8 cellular contexts compared by ENCODE assay signal in genomic region chr5:124748687-124749594, GRCh38. TPM values are rescaled to one million over a fixed set of nuclear protein-coding genes. Genes with fewer than 3 reads are reported as not detected.
DNase-seq lines count a peak whose midpoint lies in the region; ATAC-seq and TF ChIP-seq lines count a peak whose summit lies in the region.

No MANE protein-coding gene starts in this region.

- H3K27ac Mint-ChIP-seq in Calu3 (ENCODE audit: unreplicated experiment) = peak overlapping the region; percentile 96
- no peak overlapping the region for H3K27ac Mint-ChIP-seq in activated naive CD4-positive, alpha-beta T cell treated with anti-CD3 and anti-CD28 coated beads, Interleukin-2, amount 10 ng/mL, durations not matched to agents 7 days and 5 days

- H3K4me1 Mint-ChIP-seq in Calu3 (ENCODE audit: low read depth, unreplicated experiment) = peaks cover 26% of the 10 kb centered on the region
- peaks cover 4% of the 10 kb centered on the region for H3K4me1 Mint-ChIP-seq in activated naive CD4-positive, alpha-beta T cell treated with anti-CD3 and anti-CD28 coated beads, Interleukin-2, amount 10 ng/mL, durations not matched to agents 7 days and 5 days

- peak overlapping the region; percentile 56 to 96 (median 91) for H3K27ac ChIP-seq in heart left ventricle

- TSS peak; percentile 94 for BruUV-seq in Calu3 (replicated peaks; lab: Mats Ljungman, UMichigan)

- ATAC-seq in GM19351 (IDR thresholded peaks at IDR 0.05; ENCODE audit: unreplicated experiment) = peak; percentile 78
- peak; percentile 84 for ATAC-seq in HG03354 (IDR thresholded peaks at IDR 0.05; ENCODE audit: poor library complexity, severe bottlenecking, unreplicated experiment)
- ATAC-seq in heart left ventricle = peak; percentile 88 to 94 (median 92)
- ATAC-seq in omental fat pad (ENCODE audit: low FRiP score) = peak; percentile 67

- peak in 1 of 2 donors; percentile 56 for TF ChIP-seq POLR2A in heart left ventricle (IDR thresholded peaks at IDR 0.05)

- peak overlapping the region; percentile 80 for H3K4me3 Mint-ChIP-seq in Calu3 (ENCODE audit: low read depth, unreplicated experiment)
- H3K4me3 Mint-ChIP-seq in activated naive CD4-positive, alpha-beta T cell treated with anti-CD3 and anti-CD28 coated beads, Interleukin-2, amount 10 ng/mL, durations not matched to agents 7 days and 5 days = no peak overlapping the region

- H3K9me3 Mint-ChIP-seq in Calu3 (ENCODE audit: low read depth, unreplicated experiment) = no peaks in the 10 kb centered on the region
- H3K9me3 Mint-ChIP-seq in activated naive CD4-positive, alpha-beta T cell treated with anti-CD3 and anti-CD28 coated beads, Interleukin-2, amount 10 ng/mL, durations not matched to agents 7 days and 5 days = no peaks in the 10 kb centered on the region

- peaks cover 37% of the 10 kb centered on the region for H3K36me3 Mint-ChIP-seq in Calu3 (ENCODE audit: insufficient read depth, unreplicated experiment)
- H3K36me3 Mint-ChIP-seq in activated naive CD4-positive, alpha-beta T cell treated with anti-CD3 and anti-CD28 coated beads, Interleukin-2, amount 10 ng/mL, durations not matched to agents 7 days and 5 days = peaks cover 2% of the 10 kb centered on the region

- TF ChIP-seq CTCF in Calu3 (IDR thresholded peaks at IDR 0.05; ENCODE audit: unreplicated experiment) = no peak
- TF ChIP-seq CTCF in heart left ventricle (IDR thresholded peaks at IDR 0.05) = no peak
- no peak for TF ChIP-seq CTCF in omental fat pad (IDR thresholded peaks at IDR 0.05)

- H3K4me3 ChIP-seq in heart left ventricle = peak overlapping the region; percentile 46 to 77 (median 68)

- H3K27me3 ChIP-seq in heart left ventricle = peaks cover 0 to 21% (median 0%) of the 10 kb centered on the region in 9 donors

- CTCF ChIA-PET in Calu3 (lab: Charles Lee) = interaction anchor here (0.6 to 1.5 kb wide), 23 partner anchors 8 to 1831 kb away, joined by 3 to 9 read pairs (median 4); no protein-coding TSS in a partner anchor
- CTCF ChIA-PET in activated naive CD4-positive, alpha-beta T cell treated with anti-CD3 and anti-CD28 coated beads, Interleukin-2, amount 10 ng/mL, durations not matched to agents 7 days and 5 days (lab: Charles Lee) = no interaction called here

- no peaks in the 10 kb centered on the region for H3K36me3 ChIP-seq in heart left ventricle

- no peaks in the 10 kb centered on the region for H3K27me3 Mint-ChIP-seq in Calu3 (ENCODE audit: unreplicated experiment)
- H3K27me3 Mint-ChIP-seq in activated naive CD4-positive, alpha-beta T cell treated with anti-CD3 and anti-CD28 coated beads, Interleukin-2, amount 10 ng/mL, durations not matched to agents 7 days and 5 days = peaks cover 6% of the 10 kb centered on the region

- intact Hi-C loops in Calu3 (cut with micrococcal nuclease; ENCODE audit: unreplicated experiment) = loop anchor here (2.0 to 10.0 kb wide), 10 partner anchors 42 to 1086 kb away; no protein-coding TSS in a partner anchor
- intact Hi-C loops in heart left ventricle (cut with DNase I) = loop anchor here in 9 of 10 donors (2.0 to 10.0 kb wide), 16 partner anchors 42 to 1776 kb away; no protein-coding TSS in a partner anchor

- peaks cover 0 to 36% (median 6%) of the 10 kb centered on the region in 12 donors for H3K4me1 ChIP-seq in heart left ventricle

- no peaks in the 10 kb centered on the region for H3K9me3 ChIP-seq in heart left ventricle

- DNase-seq in Calu3 (peak; percentile 83), NCI-H460 (ENCODE audit: extremely low read depth, low read depth) (peak; percentile 44), amygdala (lab: John Stamatoyannopoulos, UW) (peak in 55 of 56 donors; percentile 21 to 95 (median 79)), heart left ventricle (peak in 4 of 5 donors; percentile 74 to 82 (median 80)), omental fat pad (ENCODE audit: low spot score) (no peak)
- DNase-seq in activated naive CD4-positive, alpha-beta T cell treated with anti-CD3 and anti-CD28 coated beads, Interleukin-2, amount 10 ng/mL, durations not matched to agents 7 days and 5 days = no peak

- 8 to 9% (median 9%) methylated on average over 25 of the region's 25 CpGs for whole genome bisulfite sequencing in heart left ventricle, 4 donors

RNA-seq across cellular contexts. Expression of gene ZNF608, which starts 2.5 kb away (rescaled TPM):
- total RNA-seq in Calu3 (2022) (7.3 and 8.4 TPM in 2 replicates), heart left ventricle (10 to 100 TPM in 6 of 9 donors, 1 to 10 TPM in 3; 8.5 to 26.7 (median 14.2) TPM), omental fat pad (10 to 100 TPM; 14.8 to 26.2 (median 20.8) TPM)
- total RNA-seq in NCI-H460 (2014; rRNA removed; shearing (Covaris generic)) = 1.0 and 1.2 TPM in 2 replicates
- polyA plus RNA-seq in NCI-H460 (2014; cell fraction: nucleus; rRNA removed) = 0.21 TPM in 1 of 2 replicates, not detected in the other
- 1 to 10 TPM; 3.3 to 5.3 TPM for polyA plus RNA-seq in heart left ventricle

Comparison
In these comparisons a context has a peak if more than half of its experiments do, and no peak if none do; other contexts are left out.
1. DNase-seq: peak in Calu3 (single experiment), NCI-H460 (single experiment), amygdala (55 of 56) and heart left ventricle (4 of 5); none in omental fat pad (single experiment) and activated naive CD4-positive, alpha-beta T cell treated with anti-CD3 and anti-CD28 coated beads, Interleukin-2, amount 10 ng/mL, durations not matched to agents 7 days and 5 days (single experiment).
2. Peak in every context shown above with its lines, with median percentiles within 50 percentile points of each other: ATAC-seq.